ENCODE assay signal across 10 cellular contexts in the genomic region with DNA sequence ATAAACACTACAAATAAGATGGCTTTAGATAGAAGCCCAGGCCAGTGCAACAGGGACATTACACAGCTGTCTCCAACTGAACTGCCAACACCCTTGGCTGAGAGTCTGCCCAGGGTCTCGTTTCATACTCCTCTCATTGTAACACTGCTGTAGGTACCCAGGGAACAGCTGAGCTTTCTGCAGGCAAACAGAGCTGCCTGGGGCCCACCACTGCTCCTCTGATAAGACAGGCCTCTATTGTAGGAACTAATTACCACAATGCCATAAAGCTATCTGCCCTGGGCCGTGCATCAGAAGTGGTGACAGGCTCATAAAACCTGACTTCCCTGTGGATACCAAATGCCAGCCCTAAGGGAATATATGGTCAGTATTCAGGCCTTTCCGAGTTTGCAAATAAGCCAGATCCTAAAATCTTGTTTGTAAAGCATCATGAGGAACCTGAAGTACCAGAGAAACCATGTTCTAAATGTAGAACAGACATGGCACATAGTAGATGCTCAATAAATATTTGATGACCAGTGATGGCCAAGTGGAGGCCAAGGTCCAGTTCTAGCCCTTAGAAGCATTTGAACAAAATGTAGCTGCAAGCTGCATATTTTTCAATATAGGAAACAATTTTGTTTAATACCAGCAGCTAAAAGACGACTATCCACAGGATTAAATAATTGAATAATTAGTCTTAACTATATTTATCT.
"Had no signal": no experiment of that assay in that cellular context is flagged by ENCODE, and none has a peak within 500 bp of the region (broad histone marks: within the 10 kb centered on the region; RNA-seq: fewer than 3 reads in every experiment).

No MANE protein-coding gene starts in this region.

- H3K4me1 ChIP-seq: breast epithelium, foreskin keratinocyte, uterus had no signal

- H3K36me3 ChIP-seq: breast epithelium, heart right ventricle, uterus had no signal

- H3K4me3 ChIP-seq: breast epithelium, heart right ventricle, uterus had no signal

- DNase-seq: activated CD4-positive, alpha-beta memory T cell treated with anti-CD3 and anti-CD28 coated beads for 36 hours; activated gamma-delta T cell; activated naive CD8-positive, alpha-beta T cell treated with anti-CD3 and anti-CD28 coated beads, Interleukin-2, amount 10 ng/mL, durations not matched to agents 7 days and 5 days; activated T-cell treated with anti-CD3 and anti-CD28 coated beads, Interleukin-2, amount 50 U/mL, for 4 hours; kidney; stimulated activated CD4-positive, alpha-beta T cell treated with anti-CD3 and anti-CD28 coated beads, Interleukin-4, amount 100 ng/mL, for 4 hours; uterus had no signal

- H3K9me3 ChIP-seq: breast epithelium, heart right ventricle, uterus had no signal

- H3K27ac ChIP-seq: breast epithelium, foreskin keratinocyte, heart right ventricle, uterus had no signal

- H3K27me3 ChIP-seq: breast epithelium, uterus had no signal
